Comparison of ENCODE assay signal across 1 cellular context in the genomic region with DNA sequence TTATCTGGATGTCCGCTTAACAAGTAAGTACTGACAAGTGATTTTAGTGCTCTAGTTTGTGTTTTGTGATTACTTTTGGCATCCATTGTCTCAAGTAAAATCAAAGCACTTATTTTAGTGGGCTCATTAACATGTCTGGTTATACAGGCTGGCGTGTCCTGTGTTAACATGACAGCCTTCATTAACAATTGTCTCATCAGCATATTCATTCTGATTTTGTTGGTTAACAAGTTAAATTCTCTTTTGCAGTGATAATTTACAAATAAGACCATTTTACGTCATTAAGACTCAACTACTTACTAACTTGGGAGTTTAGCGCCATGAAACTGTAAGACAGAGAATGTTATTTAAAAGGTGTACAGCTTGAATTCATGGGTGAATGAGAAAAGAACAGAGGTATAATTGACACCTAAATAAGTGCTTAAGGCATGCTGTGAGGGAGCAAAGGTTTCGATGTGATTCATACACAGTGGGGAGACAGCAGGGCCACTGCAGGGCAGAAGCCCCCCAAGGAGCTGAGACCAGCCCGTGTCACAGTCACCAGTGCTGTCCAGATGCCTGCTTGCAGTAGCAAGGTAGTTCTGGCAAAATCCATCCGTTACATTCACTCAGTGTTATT.
TF ChIP-seq lines count a peak whose summit lies in the region.

No MANE protein-coding gene starts in this region.

TF ChIP-seq in HepG2, 621 proteins besides CTCF, POLR2A, EP300 and RAD21:
- TF ChIP-seq MAFK (conservative IDR thresholded peaks at IDR 0.05 in 1 of 2, IDR thresholded peaks at IDR 0.05 in 1 of 2; ENCODE audit: low read length in 2 of 2) (peak; percentile 62 to 78), CERS6 (CRISPR knock-in tag; IDR thresholded peaks at IDR 0.05) (no peak), MAFF (IDR thresholded peaks at IDR 0.05; ENCODE audit: low read depth, low read length) (peak; percentile 48), NRL (CRISPR knock-in tag; IDR thresholded peaks at IDR 0.05; ENCODE audit: borderline replicate concordance) (no peak), KLF9 (CRISPR knock-in tag; IDR thresholded peaks at IDR 0.05; ENCODE audit: low read depth) (no peak), MIER2 (CRISPR knock-in tag; IDR thresholded peaks at IDR 0.05) (no peak)
TF ChIP-seq in HepG2: peak in this region for 2.
